29 cellular contexts compared by ENCODE assay signal in genomic region chr4:142809559-142809958, GRCh38.
"Had no signal": no experiment of that assay in that cellular context is flagged by ENCODE, and none has a peak within 500 bp of the region (broad histone marks: within the 10 kb centered on the region; RNA-seq: fewer than 3 reads in every experiment).

No MANE protein-coding gene starts in this region.

- ATAC-seq: activated CD8-positive, alpha-beta memory T cell treated with anti-CD3 and anti-CD28 coated beads, Interleukin-2, amount 10 ng/mL, durations not matched to agents 7 days and 5 days; activated naive CD8-positive, alpha-beta T cell treated with anti-CD3 and anti-CD28 coated beads, Interleukin-2, amount 50 U/mL, for 24 hours; Panc1 had no signal

- H3K9me3 ChIP-seq: MG63, SJCRH30 had no signal

- H3K4me3 ChIP-seq: MG63, SJCRH30, SK-N-MC had no signal

- DNase-seq: activated CD4-positive, alpha-beta memory T cell treated with anti-CD3 and anti-CD28 coated beads, Interleukin-2, amount 10 ng/mL, durations not matched to agents 7 days and 5 days; activated CD4-positive, alpha-beta T cell treated with anti-CD3 and anti-CD28 coated beads for 1 hour; activated CD4-positive, alpha-beta T cell treated with anti-CD3 and anti-CD28 coated beads for 48 hours; activated CD4-positive, CD25-positive, alpha-beta regulatory T cell; activated CD8-positive, alpha-beta memory T cell treated with anti-CD3 and anti-CD28 coated beads for 24 hours; activated CD8-positive, alpha-beta memory T cell treated with anti-CD3 and anti-CD28 coated beads, Interleukin-2, amount 10 ng/mL, durations not matched to agents 7 days and 5 days; activated CD8-positive, alpha-beta memory T cell treated with anti-CD3 and anti-CD28 coated beads, Interleukin-2, amount 50 U/mL, for 48 hours; activated effector memory CD4-positive, alpha-beta T cell treated with Interleukin-2 at 50 U/mL for 16 hours; activated naive CD4-positive, alpha-beta T cell treated with anti-CD3 and anti-CD28 coated beads, Interleukin-2, amount 10 ng/mL, durations not matched to agents 7 days and 5 days; activated naive CD8-positive, alpha-beta T cell treated with anti-CD3 and anti-CD28 coated beads, Interleukin-2, amount 50 U/mL, for 24 hours; activated T-cell treated with anti-CD3 and anti-CD28 coated beads, Interleukin-2, amount 50 U/mL, for 48 hours; anterior cingulate cortex; caudate nucleus; Kasumi-1; MG63; MV-4-11; NCI-H1092; NCI-H1417; NCI-H187 treated with DMSO at 0.1 percent for 48 hours; NCI-H2081; NCI-H226; NCI-H446 treated with DMSO at 0.1 percent for 48 hours; SHP77; SJCRH30; T1000; WERI-Rb-1 had no signal

- FAIRE-seq: bronchial epithelial cell had no signal

- H3K27ac ChIP-seq: SJCRH30, SK-N-MC, WERI-Rb-1 had no signal

- H3K4me1 ChIP-seq: SJCRH30 had no signal

- H3K36me3 ChIP-seq: MG63, SJCRH30, WERI-Rb-1 had no signal

- H3K27me3 ChIP-seq: MG63, SJCRH30 had no signal
